20 cellular contexts compared by ENCODE assay signal in genomic region chr5:88708021-88708420, GRCh38.
DNase-seq lines count a peak whose midpoint lies in the region; ATAC-seq, FAIRE-seq and TF ChIP-seq lines count a peak whose summit lies in the region.
"Had no signal": no experiment of that assay in that cellular context is flagged by ENCODE, and none has a peak within 500 bp of the region (broad histone marks: within the 10 kb centered on the region; RNA-seq: fewer than 3 reads in every experiment).

No MANE protein-coding gene starts in this region.

- DNase-seq in GM23338 (ENCODE audit: low spot score) (no peak), HCT116 (ENCODE audit: low read depth, low spot score) (no peak), GM12878 (ENCODE audit: low read depth, low spot score) (no peak), right lobe of liver (no peak), COLO829 (ENCODE audit: low spot score) (no peak), kidney (no peak)
- no peak for DNase-seq in activated CD4-positive, alpha-beta memory T cell treated with anti-CD3 and anti-CD28 coated beads for 36 hours
- DNase-seq: C1 segment of cervical spinal cord; CD4-positive, CD25-positive, alpha-beta regulatory T cell; CD8-positive, alpha-beta T cell; DMS 273 treated with DMSO at 0.1 percent for 48 hours; DMS79; EL; GDM1; H9; HFFc6 had no signal

- H3K4me1 ChIP-seq in GM23338 (ENCODE audit: insufficient read depth): peaks cover 22% of the 10 kb centered on the region
- peaks cover 0 to 11% of the 10 kb centered on the region in 2 experiments; a peak in 2 of 4 replicates for H3K4me1 ChIP-seq in HCT116 (ENCODE audit: control insufficient read depth in 1 of 2, insufficient read depth in 2 of 2, low read length in 2 of 2)
- H3K4me1 ChIP-seq in GM12878 (ENCODE audit: control insufficient read depth, insufficient read depth, low read length): no peaks in the 10 kb centered on the region
- H3K4me1 ChIP-seq in right lobe of liver: peaks cover 0 to 18% (median 0%) of the 10 kb centered on the region in 4 donors
- H3K4me1 ChIP-seq in kidney (ENCODE audit: control insufficient read depth in 1 of 2, insufficient read depth in 1 of 2, low read depth in 1 of 2, low read length in 2 of 2): no peaks in the 10 kb centered on the region

- intact Hi-C loops in HCT116 (cut with micrococcal nuclease): no loop called here
- intact Hi-C loops in GM12878 (cut with micrococcal nuclease; ENCODE audit: unreplicated experiment): no loop called here
- intact Hi-C loops in right lobe of liver (cut with DNase I): no loop called here
- intact Hi-C loops in kidney (cut with DNase I): no loop called here
- intact Hi-C loops in activated CD4-positive, alpha-beta memory T cell treated with anti-CD3 and anti-CD28 coated beads for 36 hours (cut with micrococcal nuclease): no loop called here

- SMC1A ChIA-PET in GM12878 (lab: Charles Lee; ENCODE audit: uncharacterized antibody, unreplicated experiment): interaction anchor here (1.6 to 2.9 kb wide), 3 partner anchors 10 to 379 kb away, joined by 3 to 10 read pairs (median 9); no protein-coding TSS in a partner anchor

- CTCF ChIA-PET in HCT116 (lab: Charles Lee) (interaction anchor here (1.6 to 1.8 kb wide), 2 partner anchors 16 to 17 kb away, joined by 4 read pairs; no protein-coding TSS in a partner anchor), GM12878 (lab: Yijun Ruan, JAX) (interaction anchor here (0.6 to 1.2 kb wide), 3 partner anchors 11 to 106 kb away, joined by 3 read pairs; no protein-coding TSS in a partner anchor)
- CTCF ChIA-PET in activated CD4-positive, alpha-beta memory T cell treated with anti-CD3 and anti-CD28 coated beads for 36 hours (lab: Charles Lee): interaction anchor here (1.3 kb wide), 1 partner anchor 21 kb away, joined by 4 read pairs; no protein-coding TSS in a partner anchor

- H3K79me2 ChIP-seq in GM23338 (replicated peaks; ENCODE audit: insufficient read depth) (no peaks in the 10 kb centered on the region), HCT116 (ENCODE audit: insufficient read depth, low read length) (no peaks in the 10 kb centered on the region), GM12878 (ENCODE audit: control insufficient read depth, insufficient read depth, low read length) (no peaks in the 10 kb centered on the region)

- peaks cover 27% of the 10 kb centered on the region for H3K4me1 Mint-ChIP-seq in GM23338
- H3K4me1 Mint-ChIP-seq in activated CD4-positive, alpha-beta memory T cell treated with anti-CD3 and anti-CD28 coated beads for 36 hours (ENCODE audit: low read depth): no peaks in the 10 kb centered on the region
- H3K4me1 Mint-ChIP-seq: CD4-positive, CD25-positive, alpha-beta regulatory T cell had no signal

- ATAC-seq in GM23338 (no peak), HCT116 (no peak), GM12878 (no peak; the same call in 2 of the 3 replicates), right lobe of liver (peak in 3 of 4 donors; percentile 47 to 67 (median 55)), GM19463 (IDR thresholded peaks at IDR 0.05; ENCODE audit: unreplicated experiment) (no peak)
- ATAC-seq: CD8-positive, alpha-beta T cell had no signal

- H3K36me3 ChIP-seq in GM23338 (ENCODE audit: insufficient read depth) (no peaks in the 10 kb centered on the region), HCT116 (ENCODE audit: control insufficient read depth in 1 of 2, insufficient read depth in 2 of 2, low read length in 2 of 2) (no peaks in the 10 kb centered on the region), GM12878 (ENCODE audit: control insufficient read depth in 2 of 2, insufficient read depth in 2 of 2, low read length in 1 of 2) (no peaks in the 10 kb centered on the region), right lobe of liver (no peaks in the 10 kb centered on the region), kidney (ENCODE audit: control insufficient read depth in 1 of 2, insufficient read depth in 2 of 2, low read length in 2 of 2) (no peaks in the 10 kb centered on the region)

- H3K4me3 ChIP-seq in GM23338 (no peak overlapping the region), HCT116 (replicated peaks in 1 of 2; ENCODE audit: low read depth in 1 of 2, low read length in 2 of 2) (no peak overlapping the region), GM12878 (no peak overlapping the region), right lobe of liver (no peak overlapping the region), kidney (ENCODE audit: low read length in 2 of 2) (no peak overlapping the region)

- H3K9ac ChIP-seq in HCT116 (ENCODE audit: low read length): no peak overlapping the region
- no peak overlapping the region for H3K9ac ChIP-seq in GM12878 (ENCODE audit: control insufficient read depth, insufficient read depth, low read length)
- no peak overlapping the region for H3K9ac ChIP-seq in kidney (ENCODE audit: low read length in 2 of 2)

- TF ChIP-seq POLR2A in HCT116 (IDR thresholded peaks at IDR 0.05; ENCODE audit: borderline replicate concordance, extremely low read depth, insufficient read depth, insufficient read length): no peak
- TF ChIP-seq POLR2A in GM12878 (IDR thresholded peaks at IDR 0.05; ENCODE audit: low read depth, low read length): no peak
- TF ChIP-seq POLR2A in right lobe of liver (IDR thresholded peaks at IDR 0.05): no peak

- no peaks in the 10 kb centered on the region for H3K36me3 Mint-ChIP-seq in GM23338 (ENCODE audit: low read depth)
- H3K36me3 Mint-ChIP-seq in activated CD4-positive, alpha-beta memory T cell treated with anti-CD3 and anti-CD28 coated beads for 36 hours: no peaks in the 10 kb centered on the region
- H3K36me3 Mint-ChIP-seq: CD4-positive, CD25-positive, alpha-beta regulatory T cell; CD8-positive, alpha-beta T cell had no signal

- H3K4me2 ChIP-seq in GM23338 (peak overlapping the region; percentile 17; the same call in 1 of the 2 replicates), HCT116 (ENCODE audit: low read length) (peak overlapping the region; percentile 17; the same call in 1 of the 2 replicates), GM12878 (ENCODE audit: control insufficient read depth, insufficient read depth) (no peak overlapping the region)

- H3K9me2 ChIP-seq in GM23338 (ENCODE audit: insufficient read depth): no peaks in the 10 kb centered on the region; the same call in 1 of the 2 replicates
- H3K9me2 ChIP-seq in HCT116 (ENCODE audit: insufficient read depth): no peaks in the 10 kb centered on the region

- H4K20me1 ChIP-seq in GM23338 (replicated peaks; ENCODE audit: insufficient read depth) (no peaks in the 10 kb centered on the region), HCT116 (ENCODE audit: insufficient read depth) (no peaks in the 10 kb centered on the region), GM12878 (ENCODE audit: control insufficient read depth, insufficient read depth) (no peaks in the 10 kb centered on the region)

- TF ChIP-seq EP300 in GM12878 (IDR thresholded peaks at IDR 0.05; ENCODE audit: borderline replicate concordance in 1 of 2, control insufficient read depth in 1 of 2, low read depth in 2 of 2, low read length in 2 of 2): no peak

- POLR2A ChIA-PET in HCT116 (lab: Charles Lee): no interaction called here
- POLR2A ChIA-PET in GM12878 (lab: Charles Lee): no interaction called here
- POLR2A ChIA-PET in activated CD4-positive, alpha-beta memory T cell treated with anti-CD3 and anti-CD28 coated beads for 36 hours (lab: Charles Lee): no interaction called here

- no peak overlapping the region for H3K27ac ChIP-seq in GM23338 (ENCODE audit: low read depth)
- H3K27ac ChIP-seq in HCT116 (ENCODE audit: low read depth, low read length): no peak overlapping the region
- no peak overlapping the region for H3K27ac ChIP-seq in GM12878 (ENCODE audit: control insufficient read depth, insufficient read depth)
- no peak overlapping the region for H3K27ac ChIP-seq in right lobe of liver
- H3K27ac ChIP-seq in kidney (ENCODE audit: low read depth in 2 of 2, low read length in 2 of 2): no peak overlapping the region

- no TSS peak for BruUV-seq in HCT116 (replicated peaks; lab: Mats Ljungman, UMichigan)
- no TSS peak for BruUV-seq in GM12878 (replicated peaks; lab: Mats Ljungman, UMichigan)

- FAIRE-seq in GM12878 (lab: Jason Lieb, UNC) (no peak), kidney (lab: Jason Lieb, UNC) (no peak)
- FAIRE-seq: D721Med, GM12891, GM18507 had no signal

- no peak for TF ChIP-seq RAD21 in HCT116 (IDR thresholded peaks at IDR 0.05; ENCODE audit: low read depth)
- no peak for TF ChIP-seq RAD21 in GM12878 (IDR thresholded peaks at IDR 0.05; ENCODE audit: insufficient read depth, low read depth, low read length)

- no peaks in the 10 kb centered on the region for H3K9me3 Mint-ChIP-seq in GM23338
- H3K9me3 Mint-ChIP-seq in activated CD4-positive, alpha-beta memory T cell treated with anti-CD3 and anti-CD28 coated beads for 36 hours: no peaks in the 10 kb centered on the region
- H3K9me3 Mint-ChIP-seq: CD8-positive, alpha-beta T cell; H9; HFFc6 had no signal

- H3K27me3 Mint-ChIP-seq in GM23338 (ENCODE audit: insufficient read depth, low read depth, poor library complexity): peaks cover 3% of the 10 kb centered on the region
- H3K27me3 Mint-ChIP-seq in activated CD4-positive, alpha-beta memory T cell treated with anti-CD3 and anti-CD28 coated beads for 36 hours: peaks cover 26% of the 10 kb centered on the region

- TF ChIP-seq CTCF in GM23338 (conservative IDR thresholded peaks at IDR 0.05; ENCODE audit: low read depth in 2 of 2) (no peak), HCT116 (IDR thresholded peaks at IDR 0.05 in 2 of 3, conservative IDR thresholded peaks at IDR 0.05 in 1 of 3; ENCODE audit: borderline replicate concordance in 1 of 3, insufficient read depth in 1 of 3, low read depth in 2 of 3, low read length in 2 of 3) (no peak), GM12878 (IDR thresholded peaks at IDR 0.05 in 2 of 3, conservative IDR thresholded peaks at IDR 0.05 in 1 of 3; ENCODE audit: control insufficient read depth in 2 of 3, extremely low read depth in 1 of 3, insufficient read depth in 1 of 3, low read depth in 3 of 3, low read length in 3 of 3) (no peak), right lobe of liver (IDR thresholded peaks at IDR 0.05) (no peak), kidney (IDR thresholded peaks at IDR 0.05; ENCODE audit: borderline replicate concordance, extremely low read depth, insufficient read depth) (no peak)

- RAD21 ChIA-PET in HCT116 (lab: Charles Lee; ENCODE audit: low non-redundant PET in 1 of 2, low total read pairs in 2 of 2, uncharacterized antibody in 2 of 2, unreplicated experiment in 2 of 2): no interaction called here
- RAD21 ChIA-PET in GM12878 (lab: Charles Lee; ENCODE audit: unreplicated experiment): no interaction called here

- H3K9me3 ChIP-seq in HCT116 (ENCODE audit: control insufficient read depth in 1 of 2, insufficient read depth in 1 of 2, low read depth in 1 of 2, low read length in 2 of 2) (no peaks in the 10 kb centered on the region), GM12878 (replicated peaks; ENCODE audit: control insufficient read depth, insufficient read depth, low read length) (no peaks in the 10 kb centered on the region), right lobe of liver (no peaks in the 10 kb centered on the region), kidney (ENCODE audit: control insufficient read depth in 1 of 2, low read length in 2 of 2) (no peaks in the 10 kb centered on the region)

- H2AFZ ChIP-seq in GM23338: peak overlapping the region; percentile 41; the same call in 1 of the 2 replicates
- peak overlapping the region; percentile 16 for H2AFZ ChIP-seq in HCT116 (ENCODE audit: low read depth, low read length, poor library complexity, severe bottlenecking)
- no peak overlapping the region for H2AFZ ChIP-seq in GM12878 (ENCODE audit: control insufficient read depth, low read depth, low read length)

- in situ Hi-C loops in GM12878 (cut with MboI): no loop called here

- H3K4me3 Mint-ChIP-seq in GM23338: no peak overlapping the region
- H3K4me3 Mint-ChIP-seq in activated CD4-positive, alpha-beta memory T cell treated with anti-CD3 and anti-CD28 coated beads for 36 hours: no peak overlapping the region
- H3K4me3 Mint-ChIP-seq: CD4-positive, CD25-positive, alpha-beta regulatory T cell; CD8-positive, alpha-beta T cell; H9; HFFc6 had no signal

- H3K27ac Mint-ChIP-seq in GM23338: no peak overlapping the region
- H3K27ac Mint-ChIP-seq in activated CD4-positive, alpha-beta memory T cell treated with anti-CD3 and anti-CD28 coated beads for 36 hours: no peak overlapping the region
- H3K27ac Mint-ChIP-seq: CD4-positive, CD25-positive, alpha-beta regulatory T cell; CD8-positive, alpha-beta T cell; HFFc6 had no signal

- no peaks in the 10 kb centered on the region for H3F3A ChIP-seq in GM23338 (replicated peaks; ENCODE audit: low read depth)

- 100% methylated on average over 1 of the region's 1 CpG for WGBS in GM12878 (ENCODE audit: insufficient coverage, insufficient replicate concordance, low lambda C conversion rate, missing lambda C conversion rate)
- WGBS in right lobe of liver (ENCODE audit: insufficient coverage, low coverage, low lambda C conversion rate, missing lambda C conversion rate): 33% methylated on average over 1 of the region's 1 CpG

- H3K27me3 ChIP-seq in GM23338 (ENCODE audit: insufficient read depth) (no peaks in the 10 kb centered on the region), HCT116 (ENCODE audit: insufficient read depth, low read length) (no peaks in the 10 kb centered on the region), GM12878 (replicated peaks in 1 of 2; ENCODE audit: control insufficient read depth in 2 of 2, insufficient read depth in 2 of 2, low read length in 1 of 2) (no peaks in the 10 kb centered on the region), right lobe of liver (no peaks in the 10 kb centered on the region)

Comparison
In these comparisons a context has a peak if more than half of its experiments do, and no peak if none do; other contexts are left out.
1. ATAC-seq: peak in right lobe of liver (3 of 4); none in GM23338 (single experiment), HCT116 (single experiment), GM12878 (single experiment) and GM19463 (single experiment).